24 cellular contexts compared by ENCODE assay signal in genomic region chr10:60315311-60315710, GRCh38.
"Had no signal": no experiment of that assay in that cellular context is flagged by ENCODE, and none has a peak within 500 bp of the region (broad histone marks: within the 10 kb centered on the region; RNA-seq: fewer than 3 reads in every experiment).

No MANE protein-coding gene starts in this region.

- H3K27me3 ChIP-seq: gastroesophageal sphincter, hepatocyte, pancreas, sigmoid colon, suprapubic skin, tibial artery had no signal

- H3K36me3 ChIP-seq: gastroesophageal sphincter, pancreas, prostate gland, sigmoid colon, suprapubic skin, tibial artery, WERI-Rb-1 had no signal

- H3K9me3 ChIP-seq: gastroesophageal sphincter, pancreas, prostate gland, sigmoid colon, suprapubic skin, tibial artery had no signal

- H3K36me3 Mint-ChIP-seq: activated naive CD4-positive, alpha-beta T cell treated with anti-CD3 and anti-CD28 coated beads, Interleukin-2, amount 50 U/mL, for 72 hours; naive B cell had no signal

- H3K79me2 ChIP-seq: hepatocyte had no signal

- H2AFZ ChIP-seq: hepatocyte had no signal

- H3K9me3 Mint-ChIP-seq: activated naive CD4-positive, alpha-beta T cell treated with anti-CD3 and anti-CD28 coated beads, Interleukin-2, amount 50 U/mL, for 72 hours; activated T-helper 2 cell treated with anti-CD3 and anti-CD28 coated beads, Interferon-gamma antibody, Interleukin-2, Interleukin-4, amounts not matched to agents 10 μg/mL and 5 μg/mL and 100 μg/mL, durations not matched to agents 14 hours and 24 hours and 36 hours; central memory CD8-positive, alpha-beta T cell; naive B cell; T-helper 1 cell treated with Interleukin-12 subunit alpha and Interleukin-12 subunit beta and Interleukin-4 antibody, amounts not matched to agents 30 μg/mL and 1 μg/mL, for 36 hours had no signal

- H3K4me3 Mint-ChIP-seq: central memory CD8-positive, alpha-beta T cell; naive B cell; T-helper 1 cell treated with Interleukin-12 subunit alpha and Interleukin-12 subunit beta and Interleukin-4 antibody, amounts not matched to agents 30 μg/mL and 1 μg/mL, for 36 hours had no signal

- H3K4me3 ChIP-seq: gastroesophageal sphincter, hepatocyte, pancreas, prostate gland, sigmoid colon, suprapubic skin, tibial artery had no signal

- H3K27ac Mint-ChIP-seq: activated T-helper 2 cell treated with anti-CD3 and anti-CD28 coated beads, Interferon-gamma antibody, Interleukin-2, Interleukin-4, amounts not matched to agents 10 μg/mL and 5 μg/mL and 100 μg/mL, durations not matched to agents 14 hours and 24 hours and 36 hours; naive B cell; T-helper 1 cell treated with Interleukin-12 subunit alpha and Interleukin-12 subunit beta and Interleukin-4 antibody, amounts not matched to agents 30 μg/mL and 1 μg/mL, for 36 hours had no signal

- DNase-seq: activated CD4-positive, alpha-beta T cell treated with anti-CD3 and anti-CD28 coated beads for 48 hours; activated CD4-positive, alpha-beta T cell treated with anti-CD3 and anti-CD28 coated beads, Interleukin-2, amount 50 U/mL, for 48 hours; activated CD8-positive, alpha-beta memory T cell treated with anti-CD3 and anti-CD28 coated beads for 24 hours; effector CD8-positive, alpha-beta T cell; left colon; mammary epithelial cell; naive B cell; pancreas; sigmoid colon; small intestine; stimulated activated CD4-positive, alpha-beta T cell treated with anti-CD3 and anti-CD28 coated beads, Interleukin-1b, Interleukin-23, amount 100 ng/mL, for 48 hours; stimulated activated naive CD4-positive, alpha-beta T cell; T-helper 9 cell; tibial artery; WERI-Rb-1 had no signal

- ATAC-seq: activated CD4-positive, CD25-positive, alpha-beta regulatory T cell treated with anti-CD3 and anti-CD28 coated beads, Interleukin-2, amount 50 U/mL, for 24 hours; activated naive CD4-positive, alpha-beta T cell treated with anti-CD3 and anti-CD28 coated beads, Interleukin-2, amount 50 U/mL, for 72 hours; gastroesophageal sphincter; left colon; pancreas had no signal

- H3K27ac ChIP-seq: gastroesophageal sphincter, hepatocyte, pancreas, prostate gland, sigmoid colon, suprapubic skin, tibial artery, WERI-Rb-1 had no signal

- H3K4me1 ChIP-seq: gastroesophageal sphincter, prostate gland, sigmoid colon had no signal

- H3K27me3 Mint-ChIP-seq: central memory CD8-positive, alpha-beta T cell; naive B cell had no signal

- H3K4me2 ChIP-seq: hepatocyte had no signal
